In the genomic region with DNA sequence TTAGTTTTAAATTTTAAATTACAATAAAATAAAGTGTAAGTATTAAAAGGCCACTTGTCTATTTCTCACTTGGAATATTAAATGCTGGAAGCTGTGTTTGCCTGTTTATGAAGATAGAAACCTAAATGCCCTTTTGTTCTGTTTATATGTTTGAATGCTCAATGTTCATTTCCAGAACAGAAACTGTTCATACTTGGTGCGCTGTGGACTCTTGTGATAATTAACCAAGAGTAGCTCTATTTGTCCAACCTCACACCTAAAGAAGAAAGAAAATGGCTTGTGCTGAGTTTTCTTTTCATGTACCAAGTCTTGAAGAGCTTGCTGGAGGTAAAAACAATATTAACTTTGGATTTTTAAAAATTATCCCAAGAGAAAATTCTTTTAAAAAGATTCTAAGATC, we compare ENCODE assay signal across 14 cellular contexts.
A peak's percentile ranks its signal among the peaks of the same experiment; 100 is the strongest.
DNase-seq lines count a peak whose midpoint lies in the region; ATAC-seq and TF ChIP-seq lines count a peak whose summit lies in the region.
"Had no signal": no experiment of that assay in that cellular context is flagged by ENCODE, and none has a peak within 500 bp of the region (broad histone marks: within the 10 kb centered on the region; RNA-seq: fewer than 3 reads in every experiment).

No MANE protein-coding gene starts in this region.

- DNase-seq in GM10266 (ENCODE audit: extremely low spot score) (peak; percentile 12), NCI-H526 treated with DMSO at 0.1 percent for 48 hours (lab: John Stamatoyannopoulos, UW) (no peak), COR-L47 (lab: John Stamatoyannopoulos, UW) (no peak)
- DNase-seq in effector memory CD8-positive, alpha-beta T cell: no peak
- no peak for DNase-seq in activated T-cell treated with anti-CD3 and anti-CD28 coated beads, Interleukin-2, amount 50 U/mL, for 1 hour
- DNase-seq: activated CD8-positive, alpha-beta T cell treated with anti-CD3 and anti-CD28 coated beads for 36 hours; activated naive CD8-positive, alpha-beta T cell treated with anti-CD3 and anti-CD28 coated beads, Interleukin-2, amount 10 ng/mL, durations not matched to agents 7 days and 5 days; MG63; NCI-H345; tibial artery had no signal

- peak; percentile 95 for ATAC-seq in GM19438 (IDR thresholded peaks at IDR 0.05; ENCODE audit: low read depth, unreplicated experiment)
- peak; percentile 79 for ATAC-seq in HG02840 (IDR thresholded peaks at IDR 0.05; ENCODE audit: low FRiP score, unreplicated experiment)
- peak; percentile 93 for ATAC-seq in HG03460 (IDR thresholded peaks at IDR 0.05; ENCODE audit: unreplicated experiment)
- no peak for ATAC-seq in effector memory CD8-positive, alpha-beta T cell (replicated peaks)
- ATAC-seq: activated CD8-positive, alpha-beta T cell treated with anti-CD3 and anti-CD28 coated beads for 36 hours had no signal

- no peak overlapping the region for H3K4me3 Mint-ChIP-seq in effector memory CD8-positive, alpha-beta T cell
- H3K4me3 Mint-ChIP-seq: activated CD8-positive, alpha-beta T cell treated with anti-CD3 and anti-CD28 coated beads for 36 hours; activated naive CD8-positive, alpha-beta T cell treated with anti-CD3 and anti-CD28 coated beads, Interleukin-2, amount 10 ng/mL, durations not matched to agents 7 days and 5 days; T-helper 2 cell treated with Interferon-gamma antibody and Interleukin-4, amounts not matched to agents 5 μg/mL and 100 μg/mL, for 36 hours had no signal

- peaks cover 9% of the 10 kb centered on the region for H3K36me3 Mint-ChIP-seq in effector memory CD8-positive, alpha-beta T cell (ENCODE audit: insufficient read depth)

- no peaks in the 10 kb centered on the region for H3K9me3 Mint-ChIP-seq in effector memory CD8-positive, alpha-beta T cell
- H3K9me3 Mint-ChIP-seq: activated CD8-positive, alpha-beta T cell treated with anti-CD3 and anti-CD28 coated beads for 36 hours; activated naive CD8-positive, alpha-beta T cell treated with anti-CD3 and anti-CD28 coated beads, Interleukin-2, amount 10 ng/mL, durations not matched to agents 7 days and 5 days; T-helper 2 cell treated with Interferon-gamma antibody and Interleukin-4, amounts not matched to agents 5 μg/mL and 100 μg/mL, for 36 hours had no signal

- H3K4me1 Mint-ChIP-seq in effector memory CD8-positive, alpha-beta T cell (ENCODE audit: low read depth in 2 of 2): peaks cover 2 to 8% of the 10 kb centered on the region in 2 donors

- H3K27me3 Mint-ChIP-seq in effector memory CD8-positive, alpha-beta T cell: no peaks in the 10 kb centered on the region
- H3K27me3 Mint-ChIP-seq: activated CD8-positive, alpha-beta T cell treated with anti-CD3 and anti-CD28 coated beads for 36 hours; activated naive CD8-positive, alpha-beta T cell treated with anti-CD3 and anti-CD28 coated beads, Interleukin-2, amount 10 ng/mL, durations not matched to agents 7 days and 5 days had no signal

- no peak for TF ChIP-seq CTCF in GM10266 (IDR thresholded peaks at IDR 0.05; ENCODE audit: control insufficient read depth, insufficient read depth, low read depth, missing control alignments)

- H3K27ac Mint-ChIP-seq in effector memory CD8-positive, alpha-beta T cell: no peak overlapping the region
- H3K27ac Mint-ChIP-seq: activated CD8-positive, alpha-beta T cell treated with anti-CD3 and anti-CD28 coated beads for 36 hours; activated naive CD8-positive, alpha-beta T cell treated with anti-CD3 and anti-CD28 coated beads, Interleukin-2, amount 10 ng/mL, durations not matched to agents 7 days and 5 days; T-helper 2 cell treated with Interferon-gamma antibody and Interleukin-4, amounts not matched to agents 5 μg/mL and 100 μg/mL, for 36 hours had no signal
